In genomic region chr3:10770547-10770946, GRCh38 we compare ENCODE assay signal across 21 cellular contexts. TPM values are rescaled to one million over a fixed set of nuclear protein-coding genes. Genes with fewer than 3 reads are reported as not detected.
DNase-seq lines count a peak whose midpoint lies in the region; ATAC-seq, FAIRE-seq and TF ChIP-seq lines count a peak whose summit lies in the region.
"Had no signal": no experiment of that assay in that cellular context is flagged by ENCODE, and none has a peak within 500 bp of the region (broad histone marks: within the 10 kb centered on the region; RNA-seq: fewer than 3 reads in every experiment).

No MANE protein-coding gene starts in this region.

- DNase-seq in mammary epithelial cell (no peak), breast epithelium (ENCODE audit: low spot score in 2 of 2) (no peak), ecto neural progenitor cell (ENCODE audit: low spot score) (peak; percentile 32), keratinocyte (ENCODE audit: low read depth, low spot score) (no peak), ureter (ENCODE audit: low spot score) (peak; percentile 18), A172 (ENCODE audit: low spot score) (no peak), GM10248 (ENCODE audit: extremely low spot score) (no peak)
- DNase-seq: 8988T; ACHN; CD4-positive, alpha-beta memory T cell; DMS79 treated with DMSO at 0.1 percent for 48 hours; EL; HCEC 1CT; HFFc6 had no signal

- no peaks in the 10 kb centered on the region for H3K36me3 Mint-ChIP-seq in stimulated activated memory B cell treated with anti-CD40 and anti-IgM and Interleukin-4, amounts not matched to agents 10 μg/mL and 1 μg/mL and 100 μg/mL, for 72 hours
- H3K36me3 Mint-ChIP-seq: CD4-positive, alpha-beta memory T cell had no signal

- no peaks in the 10 kb centered on the region for H3K9me3 Mint-ChIP-seq in stimulated activated memory B cell treated with anti-CD40 and anti-IgM and Interleukin-4, amounts not matched to agents 10 μg/mL and 1 μg/mL and 100 μg/mL, for 72 hours
- H3K9me3 Mint-ChIP-seq: HFFc6 had no signal

- H3K4me2 ChIP-seq in mammary epithelial cell (ENCODE audit: insufficient read depth, low read depth, low read length) (no peak overlapping the region), keratinocyte (ENCODE audit: control insufficient read depth, extremely low read depth, insufficient read depth, low read depth, low read length) (no peak overlapping the region)

- CTCF ChIA-PET in mammary epithelial cell (lab: Charles Lee; ENCODE audit: low non-redundant PET): no interaction called here
- CTCF ChIA-PET in GM10248 (lab: Yijun Ruan, JAX): interaction anchor here (1.5 to 4.3 kb wide), 2 partner anchors 11 to 16 kb away, joined by 5 to 42 read pairs; no protein-coding TSS in a partner anchor

- TF ChIP-seq POLR2A in breast epithelium (IDR thresholded peaks at IDR 0.05): no peak

- H3K9me1 ChIP-seq in keratinocyte (ENCODE audit: control insufficient read depth, extremely low read depth, insufficient read depth, low read length): no peaks in the 10 kb centered on the region

- H3K4me1 ChIP-seq in mammary epithelial cell (ENCODE audit: insufficient read depth, low read length) (peaks cover 26% of the 10 kb centered on the region), breast epithelium (no peaks in the 10 kb centered on the region), keratinocyte (ENCODE audit: control insufficient read depth, extremely low read depth, insufficient read depth, low read length) (peaks cover 27% of the 10 kb centered on the region)

- H3K27me3 Mint-ChIP-seq in stimulated activated memory B cell treated with anti-CD40 and anti-IgM and Interleukin-4, amounts not matched to agents 10 μg/mL and 1 μg/mL and 100 μg/mL, for 72 hours: peaks cover 50% of the 10 kb centered on the region

- no peaks in the 10 kb centered on the region for H3K4me1 Mint-ChIP-seq in stimulated activated memory B cell treated with anti-CD40 and anti-IgM and Interleukin-4, amounts not matched to agents 10 μg/mL and 1 μg/mL and 100 μg/mL, for 72 hours
- H3K4me1 Mint-ChIP-seq: CD4-positive, alpha-beta memory T cell had no signal

- H3K79me2 ChIP-seq in mammary epithelial cell (ENCODE audit: insufficient read depth, low read length) (no peaks in the 10 kb centered on the region), keratinocyte (ENCODE audit: control insufficient read depth, insufficient read depth, low read length) (no peaks in the 10 kb centered on the region)

- no peak for ATAC-seq in stimulated activated memory B cell treated with anti-CD40 and anti-IgM and Interleukin-4, amounts not matched to agents 10 μg/mL and 1 μg/mL and 100 μg/mL, for 72 hours
- ATAC-seq: HepG2 had no signal

- dilution Hi-C loops in mammary epithelial cell (cut with HindIII; ENCODE audit: low sequenced_read_pairs): loop anchor here (25.0 kb wide), 1 partner anchor 267 kb away; no protein-coding TSS in a partner anchor
- dilution Hi-C loops in keratinocyte (cut with MboI; ENCODE audit: extremely low pct_ligation_motif_present, low sequenced_read_pairs): no loop called here

- FAIRE-seq in keratinocyte (lab: Jason Lieb, UNC): no peak
- FAIRE-seq: G401.6, GM12892, H1, HepG2, HTR-8/SVneo had no signal

- POLR2A ChIA-PET in GM10248 (lab: Yijun Ruan, JAX): no interaction called here

- in situ Hi-C loops in mammary epithelial cell (cut with MboI; ENCODE audit: low sequenced_read_pairs in 2 of 2): loop anchor here in 1 of 2 donors (25.0 kb wide), 1 partner anchor 442 kb away; no protein-coding TSS in a partner anchor

- H3K9ac ChIP-seq in mammary epithelial cell (ENCODE audit: insufficient read depth, low read length) (no peak overlapping the region), keratinocyte (ENCODE audit: control insufficient read depth, extremely low read depth, insufficient read depth, low read length) (no peak overlapping the region)

- TF ChIP-seq CTCF in mammary epithelial cell (conservative IDR thresholded peaks at IDR 0.05 in 1 of 2, IDR thresholded peaks at IDR 0.05 in 1 of 2; ENCODE audit: extremely low read depth in 1 of 2, insufficient read depth in 1 of 2, low read depth in 1 of 2, low read length in 2 of 2) (no peak), breast epithelium (IDR thresholded peaks at IDR 0.05) (no peak), keratinocyte (optimal IDR thresholded peaks at IDR 0.05 in 1 of 3, IDR thresholded peaks at IDR 0.05 in 1 of 3, conservative IDR thresholded peaks at IDR 0.05 in 1 of 3; ENCODE audit: extremely low read depth in 1 of 3, insufficient read depth in 2 of 3, low read length in 3 of 3) (no peak), GM10248 (IDR thresholded peaks at IDR 0.05; ENCODE audit: control extremely low read depth, extremely low read depth, low read depth, missing control alignments) (no peak)

- H3K4me3 ChIP-seq in mammary epithelial cell (replicated peaks in 1 of 3; ENCODE audit: insufficient read depth in 1 of 3, low read depth in 2 of 3, low read length in 3 of 3) (no peak overlapping the region), breast epithelium (no peak overlapping the region), keratinocyte (ENCODE audit: control insufficient read depth in 2 of 3, extremely low read depth in 1 of 3, insufficient read depth in 2 of 3, low read depth in 1 of 3, low read length in 3 of 3) (no peak overlapping the region)

- no peak overlapping the region for H3K27ac Mint-ChIP-seq in stimulated activated memory B cell treated with anti-CD40 and anti-IgM and Interleukin-4, amounts not matched to agents 10 μg/mL and 1 μg/mL and 100 μg/mL, for 72 hours
- H3K27ac Mint-ChIP-seq: CD4-positive, alpha-beta memory T cell; HFFc6 had no signal

- H3K9me3 ChIP-seq in mammary epithelial cell (replicated peaks; ENCODE audit: insufficient read depth, low read length): no peaks in the 10 kb centered on the region
- H3K9me3 ChIP-seq in breast epithelium: peaks cover 7% of the 10 kb centered on the region in 2 donors
- H3K9me3 ChIP-seq in keratinocyte (ENCODE audit: control insufficient read depth, low read depth, low read length): no peaks in the 10 kb centered on the region

- intact Hi-C loops in mammary epithelial cell (cut with micrococcal nuclease): loop anchor here (5.0 kb wide), 1 partner anchor 172 kb away; no protein-coding TSS in a partner anchor
- intact Hi-C loops in breast epithelium (cut with DNase I; ENCODE audit: low total_unique reads): no loop called here

- 89% methylated on average over 7 of the region's 11 CpGs for WGBS in mammary epithelial cell (ENCODE audit: low coverage, missing lambda C conversion rate)

- H4K20me1 ChIP-seq in mammary epithelial cell (ENCODE audit: insufficient read depth, low read length): no peaks in the 10 kb centered on the region
- H4K20me1 ChIP-seq in keratinocyte (ENCODE audit: control insufficient read depth, extremely low read depth, insufficient read depth, low read length): no peaks in the 10 kb centered on the region

- no TSS peak for BruUV-seq in mammary epithelial cell (replicated peaks; lab: Mats Ljungman, UMichigan)

- H3K27ac ChIP-seq in mammary epithelial cell (ENCODE audit: insufficient read depth, low read depth, low read length) (peak overlapping the region; percentile 86), breast epithelium (no peak overlapping the region), keratinocyte (ENCODE audit: control insufficient read depth, insufficient read depth, low read length) (peak overlapping the region; percentile 80)
- H3K27ac ChIP-seq: C4-2B had no signal

- no peaks in the 10 kb centered on the region for H3K27me3 ChIP-seq in mammary epithelial cell (ENCODE audit: insufficient read depth, low read length)
- peaks cover 0 to 22% of the 10 kb centered on the region in 2 donors for H3K27me3 ChIP-seq in breast epithelium
- no peaks in the 10 kb centered on the region for H3K27me3 ChIP-seq in keratinocyte (ENCODE audit: control insufficient read depth, extremely low read depth, insufficient read depth, low read length)

- no peak overlapping the region for H3K4me3 Mint-ChIP-seq in stimulated activated memory B cell treated with anti-CD40 and anti-IgM and Interleukin-4, amounts not matched to agents 10 μg/mL and 1 μg/mL and 100 μg/mL, for 72 hours
- H3K4me3 Mint-ChIP-seq: CD4-positive, alpha-beta memory T cell; HFFc6 had no signal

- H3K36me3 ChIP-seq in mammary epithelial cell (ENCODE audit: insufficient read depth, low read length) (no peaks in the 10 kb centered on the region), breast epithelium (no peaks in the 10 kb centered on the region), keratinocyte (ENCODE audit: control insufficient read depth in 2 of 2, extremely low read depth in 1 of 2, insufficient read depth in 2 of 2, low read length in 2 of 2) (no peaks in the 10 kb centered on the region)

- H2AFZ ChIP-seq in mammary epithelial cell (ENCODE audit: low read depth, low read length): no peak overlapping the region
- H2AFZ ChIP-seq in keratinocyte (ENCODE audit: control insufficient read depth, low read length): no peak overlapping the region

RNA-seq across cellular contexts. Expression of gene SLC6A11, which starts 45.5 kb away (rescaled TPM):
- total RNA-seq in mammary epithelial cell (1 to 10 TPM; 2.5 to 7.8 TPM), breast epithelium (under 1 TPM in 2 of 3 donors, not detected in 1; under 0.01 to 0.15 TPM), ureter (4.1 TPM)
- polyA plus RNA-seq in mammary epithelial cell (10.7 TPM), keratinocyte (9.4 to 24.8 TPM (median 9.8 TPM) in 3 replicates)
- polyA minus RNA-seq in mammary epithelial cell (19.1 TPM), keratinocyte (9.0 to 21.9 TPM (median 9.9 TPM) in 3 replicates)
- 1.8 TPM for polyA plus RNA-seq in keratinocyte (2011; ENCODE audit: low read depth)
- polyA plus RNA-seq in keratinocyte (2011; cell fraction: cytosol; rRNA removed): 6.5 and 7.4 TPM in 2 replicates
- 31.8 and 35.2 TPM in 2 replicates for polyA plus RNA-seq in keratinocyte (2011; cell fraction: nucleus; rRNA removed)
- 6.9 and 7.3 TPM in 2 replicates for polyA plus RNA-seq in keratinocyte (2012; ENCODE audit: low replicate concordance)
- polyA minus RNA-seq in keratinocyte (2011; cell fraction: cytosol; rRNA and poly(A)+ RNA removed): 6.5 TPM
- polyA minus RNA-seq in keratinocyte (2011; cell fraction: nucleus; rRNA and poly(A)+ RNA removed): 15.0 and 21.8 TPM in 2 replicates
- total RNA-seq in A172 (2014; rRNA removed; shearing (Covaris generic)): 0.02 TPM in 1 of 2 replicates, not detected in the other
- total RNA-seq: CD4-positive, alpha-beta memory T cell had no signal
- polyA plus RNA-seq: CD4-positive, alpha-beta memory T cell had no signal

Comparison
In these comparisons a context has a peak if more than half of its experiments do, and no peak if none do; other contexts are left out.
1. H3K27ac ChIP-seq: peak in mammary epithelial cell (single experiment) and keratinocyte (single experiment); none in breast epithelium (0 of 2).
2. DNase-seq: peak in ecto neural progenitor cell (single experiment) and ureter (single experiment); none in mammary epithelial cell (single experiment), breast epithelium (0 of 2), keratinocyte (single experiment), A172 (single experiment) and GM10248 (single experiment).